Comparison of ENCODE assay signal across 20 cellular contexts in the genomic region with DNA sequence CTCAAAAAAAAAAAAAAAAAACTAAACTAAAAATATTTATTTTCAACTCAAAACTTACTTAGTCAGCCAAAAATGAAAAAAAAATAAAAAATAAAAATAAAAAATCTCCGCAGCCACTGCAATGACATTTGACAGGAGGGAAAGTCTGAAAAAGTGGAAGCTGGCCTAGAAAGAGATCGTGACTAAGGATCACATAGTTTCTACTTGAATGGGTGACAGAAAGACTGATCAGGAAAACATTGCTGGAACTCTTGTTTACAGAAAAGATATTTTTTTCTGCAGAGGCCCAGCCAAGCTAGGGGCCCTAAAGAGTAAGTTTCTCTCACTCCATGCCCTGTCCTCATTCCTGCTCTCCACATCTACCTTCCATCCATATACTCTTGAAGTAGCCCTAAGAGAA.
"Had no signal": no experiment of that assay in that cellular context is flagged by ENCODE, and none has a peak within 500 bp of the region (broad histone marks: within the 10 kb centered on the region; RNA-seq: fewer than 3 reads in every experiment).

No MANE protein-coding gene starts in this region.

- H3K4me1 ChIP-seq: foreskin keratinocyte, prostate gland, suprapubic skin, upper lobe of left lung had no signal

- H3K27me3 ChIP-seq: foreskin keratinocyte, suprapubic skin, upper lobe of left lung had no signal

- H3K9me3 ChIP-seq: prostate gland, suprapubic skin, upper lobe of left lung had no signal

- ATAC-seq: foreskin keratinocyte, right cardiac atrium had no signal

- H3K36me3 ChIP-seq: prostate gland, suprapubic skin, upper lobe of left lung had no signal

- H3K4me3 ChIP-seq: prostate gland, suprapubic skin, upper lobe of left lung had no signal

- H3K27ac ChIP-seq: foreskin keratinocyte, prostate gland, suprapubic skin, upper lobe of left lung had no signal

- DNase-seq: activated CD4-positive, alpha-beta T cell treated with anti-CD3 and anti-CD28 coated beads, Interleukin-2, amount 50 U/mL, for 4 hours; activated CD4-positive, CD25-positive, alpha-beta regulatory T cell treated with anti-CD3 and anti-CD28 coated beads, Interleukin-2, amount 50 U/mL, for 72 hours; activated naive CD4-positive, alpha-beta T cell treated with Interleukin-2 at 50 U/mL for 16 hours; activated T-cell treated with anti-CD3 and anti-CD28 coated beads for 4 hours; endodermal cell; erythroblast; foreskin keratinocyte; immature natural killer cell; nephron progenitor cell; occipital lobe; right cardiac atrium; small intestine; stimulated activated CD4-positive, alpha-beta T cell treated with anti-CD3 and anti-CD28 coated beads, Interleukin-4, amount 100 ng/mL, for 4 hours; stimulated activated CD8-positive, alpha-beta memory T cell treated with anti-CD3 and anti-CD28 coated beads, Interleukin-4, amount 100 ng/mL, for 48 hours; stimulated activated naive CD4-positive, alpha-beta T cell treated with Interleukin-2 at 50 U/mL for 16 hours; T-helper 1 cell; T1000; upper lobe of left lung had no signal
